6 cellular contexts compared by ENCODE assay signal in the genomic region with DNA sequence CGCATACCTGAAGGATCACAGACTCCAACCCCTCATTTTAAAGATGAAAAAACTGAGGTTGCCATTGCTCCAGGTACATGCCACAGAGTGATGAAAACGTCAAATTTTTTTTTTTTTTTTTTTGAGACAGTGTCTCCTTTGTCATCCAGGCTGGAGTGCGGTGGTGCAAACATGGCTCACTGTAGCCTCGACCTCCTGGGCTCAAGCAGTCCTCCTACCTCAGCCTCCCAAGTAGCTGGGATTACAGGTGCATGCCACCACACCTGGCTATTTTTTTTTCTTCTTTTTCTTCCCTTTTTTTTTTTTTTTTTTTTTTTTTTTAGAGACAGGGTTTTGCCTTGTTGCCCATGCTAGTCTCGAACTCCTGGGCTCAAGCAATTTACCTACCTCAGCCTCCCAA. TPM values are rescaled to one million over a fixed set of nuclear protein-coding genes. Genes with fewer than 3 reads are reported as not detected.
"Had no signal": no experiment of that assay in that cellular context is flagged by ENCODE, and none has a peak within 500 bp of the region (broad histone marks: within the 10 kb centered on the region; RNA-seq: fewer than 3 reads in every experiment).

No MANE protein-coding gene starts in this region.

RNA-seq across cellular contexts. Expression of a gene that starts 32.5 kb away (rescaled TPM):
- total RNA-seq: activated CD8-positive, alpha-beta T cell treated with anti-CD3 and anti-CD28 coated beads, Interleukin-2, amount 10 ng/mL, durations not matched to agents 7 days and 5 days; body of pancreas; esophagus mucosa; T-helper 17 cell had no signal
- polyA plus RNA-seq: adrenal gland, aorta had no signal
